Comparison of ENCODE assay signal across 16 cellular contexts in genomic region chr3:123871946-123872345, GRCh38. TPM values are rescaled to one million over a fixed set of nuclear protein-coding genes. Genes with fewer than 3 reads are reported as not detected.
DNase-seq lines count a peak whose midpoint lies in the region; ATAC-seq and TF ChIP-seq lines count a peak whose summit lies in the region.
"Had no signal": no experiment of that assay in that cellular context is flagged by ENCODE, and none has a peak within 500 bp of the region (broad histone marks: within the 10 kb centered on the region; RNA-seq: fewer than 3 reads in every experiment).

No MANE protein-coding gene starts in this region.

- peaks cover 0 to 6% (median 4%) of the 10 kb centered on the region in 4 donors for H3K4me1 ChIP-seq in right lobe of liver
- no peaks in the 10 kb centered on the region for H3K4me1 ChIP-seq in naive thymus-derived CD4-positive, alpha-beta T cell (ENCODE audit: control insufficient read depth in 2 of 2, insufficient read depth in 2 of 2, low read length in 2 of 2)
- H3K4me1 ChIP-seq: right atrium auricular region had no signal

- no peaks in the 10 kb centered on the region for H3K9me3 ChIP-seq in right lobe of liver
- no peaks in the 10 kb centered on the region for H3K9me3 ChIP-seq in naive thymus-derived CD4-positive, alpha-beta T cell (ENCODE audit: control insufficient read depth in 2 of 3, low read length in 3 of 3)
- H3K9me3 ChIP-seq: right atrium auricular region had no signal

- TF ChIP-seq CTCF in right lobe of liver (IDR thresholded peaks at IDR 0.05) = no peak

- no peak overlapping the region for H3K27ac ChIP-seq in right lobe of liver
- no peak overlapping the region for H3K27ac ChIP-seq in naive thymus-derived CD4-positive, alpha-beta T cell (ENCODE audit: low read depth, low read length)
- H3K27ac ChIP-seq: right atrium auricular region, RWPE1 had no signal

- CTCF ChIA-PET in naive thymus-derived CD4-positive, alpha-beta T cell (lab: Charles Lee) = no interaction called here

- DNase-seq in DMS79 treated with DMSO at 0.1 percent for 48 hours (lab: John Stamatoyannopoulos, UW) (peak; percentile 75), NCI-H2081 treated with DMSO at 0.1 percent for 48 hours (lab: John Stamatoyannopoulos, UW) (peak; percentile 37), amniotic epithelial cell (ENCODE audit: low read depth) (peak; percentile 92), right lobe of liver (no peak), Right ventricle myocardium inferior (ENCODE audit: missing footprints) (no peak)
- DNase-seq in naive thymus-derived CD4-positive, alpha-beta T cell = no peak
- no peak for DNase-seq in stimulated activated CD4-positive, alpha-beta T cell treated with anti-CD3 and anti-CD28 coated beads, Interleukin-12 subunit alpha, Interleukin-12 subunit beta, amount 100 ng/mL, for 4 hours
- DNase-seq: effector memory CD8-positive, alpha-beta T cell; left cardiac atrium; natural killer cell; NCI-H524; stimulated activated naive CD4-positive, alpha-beta T cell treated with Interleukin-2 at 50 U/mL for 16 hours had no signal

- intact Hi-C loops in right lobe of liver (cut with DNase I) (no loop called here), Right ventricle myocardium inferior (cut with DNase I) (no loop called here)
- intact Hi-C loops in naive thymus-derived CD4-positive, alpha-beta T cell (cut with micrococcal nuclease) = no loop called here

- no peak overlapping the region for H3K4me3 ChIP-seq in right lobe of liver
- H3K4me3 ChIP-seq in naive thymus-derived CD4-positive, alpha-beta T cell (ENCODE audit: low read length) = no peak overlapping the region
- H3K4me3 ChIP-seq: right atrium auricular region had no signal

- ATAC-seq in right lobe of liver (peak; percentile 81 to 97 (median 90)), HG02623 (IDR thresholded peaks at IDR 0.05; ENCODE audit: unreplicated experiment) (no peak), Right ventricle myocardium inferior (no peak)
- ATAC-seq in naive thymus-derived CD4-positive, alpha-beta T cell = no peak
- ATAC-seq: effector memory CD8-positive, alpha-beta T cell; left cardiac atrium; natural killer cell had no signal

- no peaks in the 10 kb centered on the region for H3K4me1 Mint-ChIP-seq in naive thymus-derived CD4-positive, alpha-beta T cell
- H3K4me1 Mint-ChIP-seq: natural killer cell had no signal

- no peaks in the 10 kb centered on the region for H3K27me3 ChIP-seq in right lobe of liver
- H3K27me3 ChIP-seq in naive thymus-derived CD4-positive, alpha-beta T cell (ENCODE audit: control insufficient read depth in 2 of 2, insufficient read depth in 2 of 2, low read length in 2 of 2) = no peaks in the 10 kb centered on the region
- H3K27me3 ChIP-seq: right atrium auricular region had no signal

- no peak for TF ChIP-seq POLR2A in right lobe of liver (IDR thresholded peaks at IDR 0.05)

- POLR2A ChIA-PET in naive thymus-derived CD4-positive, alpha-beta T cell (lab: Charles Lee) = no interaction called here

- H3K36me3 Mint-ChIP-seq in naive thymus-derived CD4-positive, alpha-beta T cell = no peaks in the 10 kb centered on the region
- H3K36me3 Mint-ChIP-seq: natural killer cell had no signal

- no peaks in the 10 kb centered on the region for H3K36me3 ChIP-seq in right lobe of liver
- H3K36me3 ChIP-seq in naive thymus-derived CD4-positive, alpha-beta T cell (ENCODE audit: control insufficient read depth in 2 of 3, insufficient read depth in 3 of 3, low read length in 3 of 3) = no peaks in the 10 kb centered on the region
- H3K36me3 ChIP-seq: right atrium auricular region had no signal

- peaks cover 0 to 39% (median 24%) of the 10 kb centered on the region in 5 donors for H3K27me3 Mint-ChIP-seq in naive thymus-derived CD4-positive, alpha-beta T cell

- 33% methylated on average over 1 of the region's 1 CpG for WGBS in right lobe of liver (ENCODE audit: insufficient coverage, low coverage, low lambda C conversion rate, missing lambda C conversion rate)

- no peak overlapping the region for H3K27ac Mint-ChIP-seq in naive thymus-derived CD4-positive, alpha-beta T cell
- H3K27ac Mint-ChIP-seq: effector memory CD8-positive, alpha-beta T cell; natural killer cell; T-helper 2 cell treated with Interferon-gamma antibody and Interleukin-4, amounts not matched to agents 5 μg/mL and 100 μg/mL, for 36 hours had no signal

- peak overlapping the region in 1 of 10 donors; percentile 18 for H3K4me3 Mint-ChIP-seq in naive thymus-derived CD4-positive, alpha-beta T cell
- H3K4me3 Mint-ChIP-seq: effector memory CD8-positive, alpha-beta T cell; natural killer cell; T-helper 2 cell treated with Interferon-gamma antibody and Interleukin-4, amounts not matched to agents 5 μg/mL and 100 μg/mL, for 36 hours had no signal

- H3K9me3 Mint-ChIP-seq in naive thymus-derived CD4-positive, alpha-beta T cell = no peaks in the 10 kb centered on the region
- H3K9me3 Mint-ChIP-seq: natural killer cell; T-helper 2 cell treated with Interferon-gamma antibody and Interleukin-4, amounts not matched to agents 5 μg/mL and 100 μg/mL, for 36 hours had no signal

RNA-seq across cellular contexts. Expression of gene MYLK, which starts 12.2 kb away (rescaled TPM):
- total RNA-seq in right lobe of liver (100 to 1,000 TPM in 3 of 6 experiments, 10 to 100 TPM in 3; 61.1 to 146 (median 97.8) TPM), Right ventricle myocardium inferior (10.1 TPM)
- total RNA-seq in naive thymus-derived CD4-positive, alpha-beta T cell = 1 to 10 TPM in 1 of 5 experiments, under 1 TPM in 2, not detected in 2; 0.07 to 2.3 (median 0.35) TPM
- polyA plus RNA-seq in naive thymus-derived CD4-positive, alpha-beta T cell = under 1 TPM; 0.17 to 0.28 TPM

Comparison
In these comparisons a context has a peak if more than half of its experiments do, and no peak if none do; other contexts are left out.
1. DNase-seq: peak in DMS79 treated with DMSO at 0.1 percent for 48 hours (single experiment), NCI-H2081 treated with DMSO at 0.1 percent for 48 hours (single experiment) and amniotic epithelial cell (single experiment); none in right lobe of liver (0 of 3), naive thymus-derived CD4-positive, alpha-beta T cell (0 of 9), Right ventricle myocardium inferior (single experiment) and stimulated activated CD4-positive, alpha-beta T cell treated with anti-CD3 and anti-CD28 coated beads, Interleukin-12 subunit alpha, Interleukin-12 subunit beta, amount 100 ng/mL, for 4 hours (single experiment).
2. ATAC-seq: peak in right lobe of liver (4 of 4); none in naive thymus-derived CD4-positive, alpha-beta T cell (single experiment), HG02623 (single experiment) and Right ventricle myocardium inferior (single experiment).